1 cellular context compared by ENCODE assay signal in the genomic region with DNA sequence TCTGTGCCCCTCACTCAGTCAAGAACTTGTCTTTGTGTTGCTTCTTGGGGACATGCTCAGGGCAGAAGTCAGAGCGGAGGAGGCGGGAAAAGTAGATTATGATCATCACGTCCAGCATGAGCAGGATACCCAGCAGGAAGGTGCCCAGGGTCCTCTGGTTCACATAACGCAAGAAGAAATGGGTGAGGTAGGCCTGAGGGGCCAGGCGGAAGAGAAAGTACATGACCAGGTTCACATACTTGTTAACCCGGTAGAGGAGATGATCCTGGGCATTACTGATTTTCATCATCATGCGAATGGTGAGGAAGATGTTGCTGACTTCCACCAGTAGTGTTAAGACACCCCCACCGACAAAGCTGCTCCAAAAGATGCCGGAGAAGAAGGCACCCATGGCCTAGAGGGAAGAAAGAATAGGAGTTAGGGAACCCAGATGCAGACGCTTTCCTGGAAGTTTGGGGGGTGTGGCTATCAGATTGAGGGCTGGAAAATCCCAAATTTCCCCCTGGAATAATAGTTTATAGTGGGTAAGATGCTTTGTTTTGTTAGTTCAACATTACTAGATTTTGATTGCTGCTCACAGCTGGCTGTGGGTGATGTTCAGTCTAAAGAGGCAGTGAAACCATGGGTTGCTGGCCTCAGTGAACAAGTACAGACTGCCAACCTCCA.
TF ChIP-seq lines count a peak whose summit lies in the region.

No MANE protein-coding gene starts in this region.

TF ChIP-seq in HEK293, 187 proteins besides CTCF, POLR2A, EP300 and RAD21 (continued from another document):
- TF ChIP-seq ZNF571 (tag by site-specific recombination; IDR thresholded peaks at IDR 0.05): no peak
- no peak for TF ChIP-seq ZNF311 (tag by site-specific recombination; IDR thresholded peaks at IDR 0.05; ENCODE audit: borderline replicate concordance)
- no peak for TF ChIP-seq ZNF791 (tag by site-specific recombination; IDR thresholded peaks at IDR 0.05)
- TF ChIP-seq MZF1 (tag by site-specific recombination; IDR thresholded peaks at IDR 0.05; ENCODE audit: borderline replicate concordance): no peak
- TF ChIP-seq ZNF221 (tag by site-specific recombination; IDR thresholded peaks at IDR 0.05; ENCODE audit: borderline replicate concordance): no peak
- TF ChIP-seq OSR2 (tag by site-specific recombination; IDR thresholded peaks at IDR 0.05): peak; percentile 57
- no peak; the same call in 1 of the 2 replicates for TF ChIP-seq ZNF146 (tag by site-specific recombination; IDR thresholded peaks at IDR 0.05)
- TF ChIP-seq, protein P1, sequence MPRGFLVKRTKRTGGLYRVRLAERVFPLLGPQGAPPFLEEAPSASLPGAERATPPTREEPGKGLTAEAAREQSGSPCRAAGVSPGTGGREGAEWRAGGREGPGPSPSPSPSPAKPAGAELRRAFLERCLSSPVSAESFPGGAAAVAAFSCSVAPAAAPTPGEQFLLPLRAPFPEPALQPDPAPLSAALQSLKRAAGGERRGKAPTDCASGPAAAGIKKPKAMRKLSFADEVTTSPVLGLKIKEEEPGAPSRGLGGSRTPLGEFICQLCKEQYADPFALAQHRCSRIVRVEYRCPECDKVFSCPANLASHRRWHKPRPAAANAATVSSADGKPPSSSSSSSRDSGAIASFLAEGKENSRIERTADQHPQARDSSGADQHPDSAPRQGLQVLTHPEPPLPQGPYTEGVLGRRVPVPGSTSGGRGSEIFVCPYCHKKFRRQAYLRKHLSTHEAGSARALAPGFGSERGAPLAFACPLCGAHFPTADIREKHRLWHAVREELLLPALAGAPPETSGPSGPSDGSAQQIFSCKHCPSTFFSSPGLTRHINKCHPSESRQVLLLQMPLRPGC (tag by site-specific recombination; IDR thresholded peaks at IDR 0.05): 0 out of 2 replicates have a peak, but pooled peaks have one; percentile 11
- no peak for TF ChIP-seq ZNF473 (tag by site-specific recombination; IDR thresholded peaks at IDR 0.05)
- TF ChIP-seq ZNF112 (tag by site-specific recombination; IDR thresholded peaks at IDR 0.05): no peak
- no peak for TF ChIP-seq ZNF768 (tag by site-specific recombination; IDR thresholded peaks at IDR 0.05)
- no peak for TF ChIP-seq ZNF174 (tag by site-specific recombination; IDR thresholded peaks at IDR 0.05)
- peak; percentile 9; the same call in 1 of the 2 replicates for TF ChIP-seq ZNF366 (tag by site-specific recombination; conservative IDR thresholded peaks at IDR 0.05)
- TF ChIP-seq ZSCAN16 (tag by site-specific recombination; IDR thresholded peaks at IDR 0.05): no peak
- no peak for TF ChIP-seq ZNF76 (tag by site-specific recombination; IDR thresholded peaks at IDR 0.05; ENCODE audit: borderline replicate concordance, low read depth)
- TF ChIP-seq FEZF1 (tag by site-specific recombination; IDR thresholded peaks at IDR 0.05): peak; percentile 51
- no peak for TF ChIP-seq YY1 (tag by site-specific recombination; IDR thresholded peaks at IDR 0.05)
- TF ChIP-seq ZNF10 (tag by site-specific recombination; IDR thresholded peaks at IDR 0.05): peak; percentile 40; the same call in 1 of the 2 replicates
- TF ChIP-seq HOXA7 (CRISPR knock-in tag; IDR thresholded peaks at IDR 0.05; ENCODE audit: borderline replicate concordance): no peak
- peak; percentile 77 for TF ChIP-seq ZBTB17 (tag by site-specific recombination; IDR thresholded peaks at IDR 0.05)
- no peak for TF ChIP-seq SP2 (tag by site-specific recombination; IDR thresholded peaks at IDR 0.05)
- TF ChIP-seq, protein P2, sequence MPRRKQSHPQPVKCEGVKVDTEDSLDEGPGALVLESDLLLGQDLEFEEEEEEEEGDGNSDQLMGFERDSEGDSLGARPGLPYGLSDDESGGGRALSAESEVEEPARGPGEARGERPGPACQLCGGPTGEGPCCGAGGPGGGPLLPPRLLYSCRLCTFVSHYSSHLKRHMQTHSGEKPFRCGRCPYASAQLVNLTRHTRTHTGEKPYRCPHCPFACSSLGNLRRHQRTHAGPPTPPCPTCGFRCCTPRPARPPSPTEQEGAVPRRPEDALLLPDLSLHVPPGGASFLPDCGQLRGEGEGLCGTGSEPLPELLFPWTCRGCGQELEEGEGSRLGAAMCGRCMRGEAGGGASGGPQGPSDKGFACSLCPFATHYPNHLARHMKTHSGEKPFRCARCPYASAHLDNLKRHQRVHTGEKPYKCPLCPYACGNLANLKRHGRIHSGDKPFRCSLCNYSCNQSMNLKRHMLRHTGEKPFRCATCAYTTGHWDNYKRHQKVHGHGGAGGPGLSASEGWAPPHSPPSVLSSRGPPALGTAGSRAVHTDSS (tag by site-specific recombination; IDR thresholded peaks at IDR 0.05): peak; percentile 76
- TF ChIP-seq, protein P3, sequence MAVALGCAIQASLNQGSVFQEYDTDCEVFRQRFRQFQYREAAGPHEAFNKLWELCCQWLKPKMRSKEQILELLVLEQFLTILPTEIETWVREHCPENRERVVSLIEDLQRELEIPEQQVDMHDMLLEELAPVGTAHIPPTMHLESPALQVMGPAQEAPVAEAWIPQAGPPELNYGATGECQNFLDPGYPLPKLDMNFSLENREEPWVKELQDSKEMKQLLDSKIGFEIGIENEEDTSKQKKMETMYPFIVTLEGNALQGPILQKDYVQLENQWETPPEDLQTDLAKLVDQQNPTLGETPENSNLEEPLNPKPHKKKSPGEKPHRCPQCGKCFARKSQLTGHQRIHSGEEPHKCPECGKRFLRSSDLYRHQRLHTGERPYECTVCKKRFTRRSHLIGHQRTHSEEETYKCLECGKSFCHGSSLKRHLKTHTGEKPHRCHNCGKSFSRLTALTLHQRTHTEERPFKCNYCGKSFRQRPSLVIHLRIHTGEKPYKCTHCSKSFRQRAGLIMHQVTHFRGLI (tag by site-specific recombination; IDR thresholded peaks at IDR 0.05): no peak
- 0 out of 2 replicates have a peak, but pooled peaks have one; percentile 2 for TF ChIP-seq ZNF18 (tag by site-specific recombination; IDR thresholded peaks at IDR 0.05)
- peak; percentile 42; the same call in 1 of the 2 replicates for TF ChIP-seq ZBTB44 (tag by site-specific recombination; IDR thresholded peaks at IDR 0.05)
- no peak for TF ChIP-seq ZNF704 (tag by site-specific recombination; IDR thresholded peaks at IDR 0.05)
- TF ChIP-seq ZBTB1 (tag by site-specific recombination; IDR thresholded peaks at IDR 0.05): no peak
- TF ChIP-seq KLF10 (tag by site-specific recombination; IDR thresholded peaks at IDR 0.05): peak; percentile 83
- TF ChIP-seq TCF7L2 (IDR thresholded peaks at IDR 0.05; ENCODE audit: borderline replicate concordance, low read depth, low read length): no peak
- TF ChIP-seq ZNF561 (tag by site-specific recombination; IDR thresholded peaks at IDR 0.05; ENCODE audit: borderline replicate concordance): no peak
- peak; percentile 76 for TF ChIP-seq BCL11A (tag by site-specific recombination; IDR thresholded peaks at IDR 0.05; ENCODE audit: low read depth)
- TF ChIP-seq, protein P4, sequence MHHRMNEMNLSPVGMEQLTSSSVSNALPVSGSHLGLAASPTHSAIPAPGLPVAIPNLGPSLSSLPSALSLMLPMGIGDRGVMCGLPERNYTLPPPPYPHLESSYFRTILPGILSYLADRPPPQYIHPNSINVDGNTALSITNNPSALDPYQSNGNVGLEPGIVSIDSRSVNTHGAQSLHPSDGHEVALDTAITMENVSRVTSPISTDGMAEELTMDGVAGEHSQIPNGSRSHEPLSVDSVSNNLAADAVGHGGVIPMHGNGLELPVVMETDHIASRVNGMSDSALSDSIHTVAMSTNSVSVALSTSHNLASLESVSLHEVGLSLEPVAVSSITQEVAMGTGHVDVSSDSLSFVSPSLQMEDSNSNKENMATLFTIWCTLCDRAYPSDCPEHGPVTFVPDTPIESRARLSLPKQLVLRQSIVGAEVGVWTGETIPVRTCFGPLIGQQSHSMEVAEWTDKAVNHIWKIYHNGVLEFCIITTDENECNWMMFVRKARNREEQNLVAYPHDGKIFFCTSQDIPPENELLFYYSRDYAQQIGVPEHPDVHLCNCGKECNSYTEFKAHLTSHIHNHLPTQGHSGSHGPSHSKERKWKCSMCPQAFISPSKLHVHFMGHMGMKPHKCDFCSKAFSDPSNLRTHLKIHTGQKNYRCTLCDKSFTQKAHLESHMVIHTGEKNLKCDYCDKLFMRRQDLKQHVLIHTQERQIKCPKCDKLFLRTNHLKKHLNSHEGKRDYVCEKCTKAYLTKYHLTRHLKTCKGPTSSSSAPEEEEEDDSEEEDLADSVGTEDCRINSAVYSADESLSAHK (tag by site-specific recombination; IDR thresholded peaks at IDR 0.05): peak; percentile 73
- TF ChIP-seq IKZF3 (tag by site-specific recombination; IDR thresholded peaks at IDR 0.05): peak; percentile 98
- TF ChIP-seq ZBTB7A (tag by site-specific recombination; IDR thresholded peaks at IDR 0.05; ENCODE audit: low read depth): no peak
- TF ChIP-seq GFI1B (tag by site-specific recombination; IDR thresholded peaks at IDR 0.05): peak; percentile 30
- no peak for TF ChIP-seq WT1 (tag by site-specific recombination; IDR thresholded peaks at IDR 0.05)
- TF ChIP-seq, protein P5, sequence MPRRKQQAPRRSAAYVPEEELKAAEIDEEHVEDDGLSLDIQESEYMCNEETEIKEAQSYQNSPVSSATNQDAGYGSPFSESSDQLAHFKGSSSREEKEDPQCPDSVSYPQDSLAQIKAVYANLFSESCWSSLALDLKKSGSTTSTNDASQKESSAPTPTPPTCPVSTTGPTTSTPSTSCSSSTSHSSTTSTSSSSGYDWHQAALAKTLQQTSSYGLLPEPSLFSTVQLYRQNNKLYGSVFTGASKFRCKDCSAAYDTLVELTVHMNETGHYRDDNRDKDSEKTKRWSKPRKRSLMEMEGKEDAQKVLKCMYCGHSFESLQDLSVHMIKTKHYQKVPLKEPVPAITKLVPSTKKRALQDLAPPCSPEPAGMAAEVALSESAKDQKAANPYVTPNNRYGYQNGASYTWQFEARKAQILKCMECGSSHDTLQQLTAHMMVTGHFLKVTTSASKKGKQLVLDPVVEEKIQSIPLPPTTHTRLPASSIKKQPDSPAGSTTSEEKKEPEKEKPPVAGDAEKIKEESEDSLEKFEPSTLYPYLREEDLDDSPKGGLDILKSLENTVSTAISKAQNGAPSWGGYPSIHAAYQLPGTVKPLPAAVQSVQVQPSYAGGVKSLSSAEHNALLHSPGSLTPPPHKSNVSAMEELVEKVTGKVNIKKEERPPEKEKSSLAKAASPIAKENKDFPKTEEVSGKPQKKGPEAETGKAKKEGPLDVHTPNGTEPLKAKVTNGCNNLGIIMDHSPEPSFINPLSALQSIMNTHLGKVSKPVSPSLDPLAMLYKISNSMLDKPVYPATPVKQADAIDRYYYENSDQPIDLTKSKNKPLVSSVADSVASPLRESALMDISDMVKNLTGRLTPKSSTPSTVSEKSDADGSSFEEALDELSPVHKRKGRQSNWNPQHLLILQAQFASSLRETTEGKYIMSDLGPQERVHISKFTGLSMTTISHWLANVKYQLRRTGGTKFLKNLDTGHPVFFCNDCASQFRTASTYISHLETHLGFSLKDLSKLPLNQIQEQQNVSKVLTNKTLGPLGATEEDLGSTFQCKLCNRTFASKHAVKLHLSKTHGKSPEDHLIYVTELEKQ (tag by site-specific recombination; IDR thresholded peaks at IDR 0.05; ENCODE audit: borderline replicate concordance): no peak; the same call in 1 of the 2 replicates
- TF ChIP-seq ZNF23 (tag by site-specific recombination; IDR thresholded peaks at IDR 0.05; ENCODE audit: borderline replicate concordance): no peak
